Comparison of ENCODE assay signal across 1 cellular context in the genomic region with DNA sequence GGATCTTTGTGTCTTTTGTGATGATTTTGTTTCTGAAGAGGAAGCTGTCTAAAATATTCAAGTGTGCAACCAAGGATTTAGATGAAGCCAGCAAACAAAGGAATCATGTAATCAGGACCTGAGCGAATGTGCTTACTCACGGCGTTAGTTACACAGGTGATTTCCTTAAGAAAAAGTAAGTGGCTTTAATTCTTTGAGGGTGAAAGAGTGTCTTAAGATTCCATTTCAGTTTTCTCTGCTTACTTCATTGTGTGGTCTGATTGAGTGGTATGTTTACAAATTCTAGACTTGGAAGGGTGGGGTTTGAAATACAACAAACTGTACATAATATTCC.
A peak's percentile ranks its signal among the peaks of the same experiment; 100 is the strongest.
TF ChIP-seq lines count a peak whose summit lies in the region.

No MANE protein-coding gene starts in this region.

TF ChIP-seq in HepG2, 621 proteins besides CTCF, POLR2A, EP300 and RAD21 (continued from another document):
- peak; percentile 6; the same call in 1 of the 2 replicates for TF ChIP-seq HBP1 (CRISPR knock-in tag; IDR thresholded peaks at IDR 0.05; ENCODE audit: low read depth)
- TF ChIP-seq THAP11 (CRISPR knock-in tag; IDR thresholded peaks at IDR 0.05): 0 out of 2 replicates have a peak, but pooled peaks have one; percentile 2
- TF ChIP-seq NFE2 (CRISPR knock-in tag; IDR thresholded peaks at IDR 0.05): peak; percentile 68; the same call in 1 of the 2 replicates
- TF ChIP-seq ZNF44 (CRISPR knock-in tag; IDR thresholded peaks at IDR 0.05): no peak
- TF ChIP-seq ZNF644 (CRISPR knock-in tag; IDR thresholded peaks at IDR 0.05; ENCODE audit: low read depth): no peak
- no peak for TF ChIP-seq REXO4 (CRISPR knock-in tag; IDR thresholded peaks at IDR 0.05; ENCODE audit: borderline replicate concordance)
- no peak for TF ChIP-seq ZNF614 (CRISPR knock-in tag; IDR thresholded peaks at IDR 0.05; ENCODE audit: borderline replicate concordance)
- no peak for TF ChIP-seq KDM5A (IDR thresholded peaks at IDR 0.05; ENCODE audit: borderline replicate concordance, low read length)
